ENCODE assay signal across 17 cellular contexts in the genomic region with DNA sequence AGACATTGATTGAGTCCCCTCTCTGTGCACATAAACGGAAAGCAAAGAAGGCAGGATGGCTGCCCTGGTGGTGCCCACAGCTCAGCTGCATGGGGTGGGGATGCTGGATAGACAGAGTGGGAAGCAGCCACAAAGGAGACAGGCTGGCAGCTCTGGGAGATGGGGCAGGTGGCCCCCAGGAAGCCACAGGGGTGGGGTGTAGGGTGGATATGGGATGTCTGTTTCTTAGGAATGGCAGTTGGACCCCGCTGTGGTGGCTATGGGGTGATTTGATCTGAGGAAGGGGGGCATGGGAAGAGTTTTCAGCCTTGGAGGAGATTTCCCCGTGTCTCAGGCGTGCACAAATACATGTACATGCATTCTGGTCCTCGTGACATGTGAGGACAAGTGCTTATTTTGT.
"Had no signal": no experiment of that assay in that cellular context is flagged by ENCODE, and none has a peak within 500 bp of the region (broad histone marks: within the 10 kb centered on the region; RNA-seq: fewer than 3 reads in every experiment).

No MANE protein-coding gene starts in this region.

- DNase-seq: activated CD4-positive, alpha-beta T cell treated with anti-CD3 and anti-CD28 coated beads for 48 hours; activated CD8-positive, alpha-beta memory T cell treated with anti-CD3 and anti-CD28 coated beads, Interleukin-2, amount 10 ng/mL, durations not matched to agents 7 days and 5 days; activated gamma-delta T cell treated with Interleukin-2 at 50 U/mL for 16 hours; activated T-cell treated with anti-CD3 and anti-CD28 coated beads, Interleukin-2, amount 50 U/mL, for 4 hours; adrenal gland; cerebellar nuclear complex; erythroblast; left ventricle myocardium inferior; small intestine; stomach; SW 1271; T-helper 9 cell; thyroid gland had no signal

- H3K27ac ChIP-seq: adrenal gland, left ventricle myocardium inferior, neural progenitor cell, parathyroid adenoma, stomach, thyroid gland had no signal

- H3K27me3 Mint-ChIP-seq: dendritic cell treated with granulocyte-macrophage colony-stimulating factor and Interleukin-4, amounts not matched to agents 40 ng/mL and 50 ng/mL, for 4 days had no signal

- H3K9me3 Mint-ChIP-seq: activated T-cell treated with anti-CD3 and anti-CD28 coated beads, Interleukin-2, amount 50 U/mL, for 4 hours; dendritic cell treated with granulocyte-macrophage colony-stimulating factor and Interleukin-4, amounts not matched to agents 40 ng/mL and 50 ng/mL, for 4 days; memory B cell; neural progenitor cell had no signal

- H3K27ac Mint-ChIP-seq: activated CD8-positive, alpha-beta memory T cell treated with anti-CD3 and anti-CD28 coated beads, Interleukin-2, amount 10 ng/mL, durations not matched to agents 7 days and 5 days; dendritic cell treated with granulocyte-macrophage colony-stimulating factor and Interleukin-4, amounts not matched to agents 40 ng/mL and 50 ng/mL, for 4 days; memory B cell; neural progenitor cell had no signal

- ATAC-seq: activated CD8-positive, alpha-beta memory T cell treated with anti-CD3 and anti-CD28 coated beads, Interleukin-2, amount 10 ng/mL, durations not matched to agents 7 days and 5 days; activated T-cell treated with anti-CD3 and anti-CD28 coated beads, Interleukin-2, amount 50 U/mL, for 4 hours had no signal

- H3K27me3 ChIP-seq: adrenal gland, neural progenitor cell, stomach, thyroid gland had no signal

- H3K4me2 ChIP-seq: neural progenitor cell had no signal

- H3K36me3 Mint-ChIP-seq: activated CD8-positive, alpha-beta memory T cell treated with anti-CD3 and anti-CD28 coated beads, Interleukin-2, amount 10 ng/mL, durations not matched to agents 7 days and 5 days; memory B cell; neural progenitor cell had no signal

- H3K9me3 ChIP-seq: adrenal gland, left ventricle myocardium inferior, stomach, thyroid gland had no signal

- H3K4me1 ChIP-seq: parathyroid adenoma, thyroid gland had no signal

- H3K4me3 ChIP-seq: adrenal gland, left ventricle myocardium inferior, neural progenitor cell, stomach, thyroid gland had no signal

- H3K9ac ChIP-seq: neural progenitor cell, parathyroid adenoma had no signal

- H3K36me3 ChIP-seq: adrenal gland, left ventricle myocardium inferior, neural progenitor cell, stomach, thyroid gland had no signal

- H3K4me3 Mint-ChIP-seq: activated CD8-positive, alpha-beta memory T cell treated with anti-CD3 and anti-CD28 coated beads, Interleukin-2, amount 10 ng/mL, durations not matched to agents 7 days and 5 days; activated T-cell treated with anti-CD3 and anti-CD28 coated beads, Interleukin-2, amount 50 U/mL, for 4 hours; dendritic cell treated with granulocyte-macrophage colony-stimulating factor and Interleukin-4, amounts not matched to agents 40 ng/mL and 50 ng/mL, for 4 days; memory B cell; neural progenitor cell had no signal
